Comparison of ENCODE assay signal across 19 cellular contexts in genomic region chr21:41960386-41960785, GRCh38.
"Had no signal": no experiment of that assay in that cellular context is flagged by ENCODE, and none has a peak within 500 bp of the region (broad histone marks: within the 10 kb centered on the region; RNA-seq: fewer than 3 reads in every experiment).

No MANE protein-coding gene starts in this region.

- H3K4me3 Mint-ChIP-seq: dendritic cell treated with granulocyte-macrophage colony-stimulating factor and Interleukin-4, amounts not matched to agents 40 ng/mL and 50 ng/mL, for 4 days; effector memory CD8-positive, alpha-beta T cell; naive thymus-derived CD8-positive, alpha-beta T cell had no signal

- H3K9me3 ChIP-seq: psoas muscle, spleen, thyroid gland had no signal

- H3K9me3 Mint-ChIP-seq: dendritic cell treated with granulocyte-macrophage colony-stimulating factor and Interleukin-4, amounts not matched to agents 40 ng/mL and 50 ng/mL, for 4 days; effector memory CD8-positive, alpha-beta T cell; naive thymus-derived CD8-positive, alpha-beta T cell had no signal

- H3K36me3 ChIP-seq: spleen, thyroid gland had no signal

- H3K27ac Mint-ChIP-seq: dendritic cell treated with granulocyte-macrophage colony-stimulating factor and Interleukin-4, amounts not matched to agents 40 ng/mL and 50 ng/mL, for 4 days; effector memory CD8-positive, alpha-beta T cell had no signal

- H3K4me3 ChIP-seq: psoas muscle, spleen, thyroid gland had no signal

- H3K27ac ChIP-seq: psoas muscle, spleen, thyroid gland had no signal

- DNase-seq: activated CD4-positive, alpha-beta T cell treated with anti-CD3 and anti-CD28 coated beads for 1 hour; activated CD4-positive, alpha-beta T cell treated with anti-CD3 and anti-CD28 coated beads, Interleukin-2, amount 50 U/mL, for 4 hours; activated naive CD4-positive, alpha-beta T cell; activated T-cell treated with anti-CD3 and anti-CD28 coated beads, Interleukin-2, amount 50 U/mL, for 48 hours; aorta; cerebellar nuclear complex; effector memory CD8-positive, alpha-beta T cell; mammary epithelial cell; naive thymus-derived CD8-positive, alpha-beta T cell; psoas muscle; stimulated activated CD4-positive, alpha-beta T cell treated with anti-CD3 and anti-CD28 coated beads, Interleukin-1b, Interleukin-23, amount 100 ng/mL, for 48 hours; T-helper 1 cell; T1000; thyroid gland had no signal

- H3K27me3 ChIP-seq: thyroid gland had no signal

- ATAC-seq: effector memory CD8-positive, alpha-beta T cell; naive thymus-derived CD8-positive, alpha-beta T cell; psoas muscle; sciatic nerve; SK-N-SH treated with all-trans-retinoic acid at 6 μM for 48 hours had no signal

- H3K36me3 Mint-ChIP-seq: naive thymus-derived CD8-positive, alpha-beta T cell had no signal

- FAIRE-seq: urothelium cell line had no signal
